Comparison of ENCODE assay signal across 8 cellular contexts in the genomic region with DNA sequence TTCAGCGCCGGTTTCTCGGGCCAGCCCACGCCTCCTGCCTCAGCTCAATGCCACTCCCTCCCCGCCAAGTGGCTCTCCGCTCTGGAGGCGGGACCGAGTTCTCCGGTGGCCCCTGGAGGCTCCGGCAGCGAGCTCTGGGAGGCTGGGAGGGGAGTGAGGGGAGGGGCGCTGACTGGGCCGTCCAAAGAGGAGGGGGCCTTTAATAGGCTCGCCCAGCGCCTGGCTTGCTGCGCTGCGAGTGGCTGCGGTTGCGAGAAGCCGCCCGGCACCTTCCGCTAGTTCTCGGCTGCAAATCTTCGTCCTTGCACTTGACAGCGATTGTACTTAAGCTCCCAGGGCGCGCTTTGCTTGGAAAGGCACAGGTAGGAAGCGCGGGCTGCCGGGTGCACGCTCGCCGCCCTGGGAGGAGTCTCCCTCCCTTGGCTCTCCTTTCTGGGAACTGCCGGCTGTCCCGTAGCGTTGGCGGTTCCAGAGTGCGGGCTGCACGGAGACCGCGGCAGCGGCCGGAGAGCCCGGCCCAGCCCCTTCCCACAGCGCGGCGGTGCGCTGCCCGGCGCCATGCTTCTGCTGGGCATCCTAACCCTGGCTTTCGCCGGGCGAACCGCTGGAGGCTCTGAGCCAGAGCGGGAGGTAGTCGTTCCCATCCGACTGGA. TPM values are rescaled to one million over a fixed set of nuclear protein-coding genes. Genes with fewer than 3 reads are reported as not detected.
DNase-seq lines count a peak whose midpoint lies in the region; ATAC-seq and TF ChIP-seq lines count a peak whose summit lies in the region.

A gene with protein sequence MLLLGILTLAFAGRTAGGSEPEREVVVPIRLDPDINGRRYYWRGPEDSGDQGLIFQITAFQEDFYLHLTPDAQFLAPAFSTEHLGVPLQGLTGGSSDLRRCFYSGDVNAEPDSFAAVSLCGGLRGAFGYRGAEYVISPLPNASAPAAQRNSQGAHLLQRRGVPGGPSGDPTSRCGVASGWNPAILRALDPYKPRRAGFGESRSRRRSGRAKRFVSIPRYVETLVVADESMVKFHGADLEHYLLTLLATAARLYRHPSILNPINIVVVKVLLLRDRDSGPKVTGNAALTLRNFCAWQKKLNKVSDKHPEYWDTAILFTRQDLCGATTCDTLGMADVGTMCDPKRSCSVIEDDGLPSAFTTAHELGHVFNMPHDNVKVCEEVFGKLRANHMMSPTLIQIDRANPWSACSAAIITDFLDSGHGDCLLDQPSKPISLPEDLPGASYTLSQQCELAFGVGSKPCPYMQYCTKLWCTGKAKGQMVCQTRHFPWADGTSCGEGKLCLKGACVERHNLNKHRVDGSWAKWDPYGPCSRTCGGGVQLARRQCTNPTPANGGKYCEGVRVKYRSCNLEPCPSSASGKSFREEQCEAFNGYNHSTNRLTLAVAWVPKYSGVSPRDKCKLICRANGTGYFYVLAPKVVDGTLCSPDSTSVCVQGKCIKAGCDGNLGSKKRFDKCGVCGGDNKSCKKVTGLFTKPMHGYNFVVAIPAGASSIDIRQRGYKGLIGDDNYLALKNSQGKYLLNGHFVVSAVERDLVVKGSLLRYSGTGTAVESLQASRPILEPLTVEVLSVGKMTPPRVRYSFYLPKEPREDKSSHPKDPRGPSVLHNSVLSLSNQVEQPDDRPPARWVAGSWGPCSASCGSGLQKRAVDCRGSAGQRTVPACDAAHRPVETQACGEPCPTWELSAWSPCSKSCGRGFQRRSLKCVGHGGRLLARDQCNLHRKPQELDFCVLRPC (plus strand): TSS at position 230 of the 653 bp plus-strand sequence. CDS start 329 bp downstream, at position 559.

- H3K9me3 ChIP-seq in BLaER1 treated with 17β-estradiol and CSF1 and Interleukin-3, amounts not matched to agents 10 nM and 100 nM (replicated peaks in 1 of 11): 0 out of 22 replicates have a peak, but pooled peaks cover 0 to 8% (median 0%) of the 10 kb centered on the region in 11 experiments
- no peaks in the 10 kb centered on the region for H3K9me3 ChIP-seq in iPS DF 6.9 (ENCODE audit: control insufficient read depth, insufficient read depth, low read length)
- H3K9me3 ChIP-seq in sigmoid colon: no peaks in the 10 kb centered on the region

- DNase-seq in HCEC 1CT: peak; percentile 37
- peak; percentile 96 for DNase-seq in NCI-H82 (lab: John Stamatoyannopoulos, UW)
- DNase-seq in astrocyte of the hippocampus (ENCODE audit: low read depth, low spot score): peak; percentile 96
- peak; percentile 82 for DNase-seq in iPS DF 6.9 (ENCODE audit: low read depth, low spot score)
- DNase-seq in sigmoid colon: peak; percentile 91
- no peak for DNase-seq in activated gamma-delta T cell (lab: John Stamatoyannopoulos, UW)

- H3K4me1 ChIP-seq in BLaER1 treated with 17β-estradiol and CSF1 and Interleukin-3, amounts not matched to agents 10 nM and 100 nM: peaks cover 8 to 13% (median 12%) of the 10 kb centered on the region in 10 experiments; a peak in 18 of 20 replicates
- H3K4me1 ChIP-seq in iPS DF 6.9 (ENCODE audit: control insufficient read depth, insufficient read depth, low read length) (peaks cover 3% of the 10 kb centered on the region; the same call in 1 of the 2 replicates), sigmoid colon (peaks cover 0 to 22% (median 20%) of the 10 kb centered on the region in 4 donors)

- H3K27me3 ChIP-seq in BLaER1 treated with 17β-estradiol and CSF1 and Interleukin-3, amounts not matched to agents 10 nM and 100 nM: peaks cover 9 to 19% (median 16%) of the 10 kb centered on the region in 11 experiments; a peak in 21 of 22 replicates
- H3K27me3 ChIP-seq in iPS DF 6.9 (ENCODE audit: control insufficient read depth, insufficient read depth, low read length) (peaks cover 13% of the 10 kb centered on the region), sigmoid colon (peaks cover 0 to 13% (median 0%) of the 10 kb centered on the region in 3 donors)

- no peaks in the 10 kb centered on the region for H3K36me3 ChIP-seq in BLaER1 treated with 17β-estradiol and CSF1 and Interleukin-3, amounts not matched to agents 10 nM and 100 nM
- H3K36me3 ChIP-seq in iPS DF 6.9 (ENCODE audit: control insufficient read depth, insufficient read depth, low read length) (no peaks in the 10 kb centered on the region), sigmoid colon (no peaks in the 10 kb centered on the region)

- H3K4me3 ChIP-seq in BLaER1 treated with 17β-estradiol and CSF1 and Interleukin-3, amounts not matched to agents 10 nM and 100 nM: peak within 1 kb of the TSS; percentile 49 to 69 (median 60)
- H3K4me3 ChIP-seq in iPS DF 6.9 (ENCODE audit: low read length): peak within 1 kb of the TSS; percentile 43; the same call in 1 of the 2 replicates
- peak within 1 kb of the TSS; percentile 39 to 63 (median 59) for H3K4me3 ChIP-seq in sigmoid colon

- intact Hi-C loops in sigmoid colon (cut with DNase I): no loop called here

- no peak for TF ChIP-seq EP300 in sigmoid colon (IDR thresholded peaks at IDR 0.05)

- WGBS in iPS DF 6.9 (ENCODE audit: insufficient coverage, insufficient read length): no CpG with 5 or more reads among the region's 57 CpGs
- 1% methylated on average over 57 of the region's 57 CpGs for WGBS in sigmoid colon, 2 donors

- no peaks in the 10 kb centered on the region; a peak in 1 of 22 replicates for H4K20me1 ChIP-seq in BLaER1 treated with 17β-estradiol and CSF1 and Interleukin-3, amounts not matched to agents 10 nM and 100 nM

- no peak for ATAC-seq in HG02981 (IDR thresholded peaks at IDR 0.05; ENCODE audit: unreplicated experiment)

- peak within 1 kb of the TSS; percentile 88 to 99 (median 98) for H3K4me2 ChIP-seq in BLaER1 treated with 17β-estradiol and CSF1 and Interleukin-3, amounts not matched to agents 10 nM and 100 nM

- no peak within 1 kb of the TSS for H3K27ac ChIP-seq in BLaER1 treated with 17β-estradiol and CSF1 and Interleukin-3, amounts not matched to agents 10 nM and 100 nM
- H3K27ac ChIP-seq in iPS DF 6.9 (ENCODE audit: low read length) (no peak within 1 kb of the TSS), sigmoid colon (peak within 1 kb of the TSS; percentile 62 to 81 (median 78))

- H3K9ac ChIP-seq in BLaER1 treated with 17β-estradiol and CSF1 and Interleukin-3, amounts not matched to agents 10 nM and 100 nM: peak within 1 kb of the TSS; percentile 3 to 55 (median 49); a peak in 18 of 22 replicates

- TF ChIP-seq CTCF in sigmoid colon (IDR thresholded peaks at IDR 0.05): no peak

- no peak for TF ChIP-seq POLR2A in sigmoid colon (IDR thresholded peaks at IDR 0.05)

RNA-seq across cellular contexts. Expression of the gene that starts here (rescaled TPM):
- total RNA-seq in sigmoid colon: 1 to 10 TPM; 2.1 to 8.9 (median 3.2) TPM
- 1 to 10 TPM in 1 of 3 donors, under 1 TPM in 2; 0.46 to 6.1 (median 0.60) TPM for polyA plus RNA-seq in sigmoid colon

Comparison
In these comparisons a context has a peak if more than half of its experiments do, and no peak if none do; other contexts are left out.
1. H3K27ac ChIP-seq: peak in sigmoid colon (4 of 4); none in BLaER1 treated with 17β-estradiol and CSF1 and Interleukin-3, amounts not matched to agents 10 nM and 100 nM (0 of 11) and iPS DF 6.9 (single experiment).
2. Peak in every context shown above with its lines, with median percentiles within 50 percentile points of each other: H3K4me3 ChIP-seq.